Comparison of ENCODE assay signal across 8 cellular contexts in the genomic region with DNA sequence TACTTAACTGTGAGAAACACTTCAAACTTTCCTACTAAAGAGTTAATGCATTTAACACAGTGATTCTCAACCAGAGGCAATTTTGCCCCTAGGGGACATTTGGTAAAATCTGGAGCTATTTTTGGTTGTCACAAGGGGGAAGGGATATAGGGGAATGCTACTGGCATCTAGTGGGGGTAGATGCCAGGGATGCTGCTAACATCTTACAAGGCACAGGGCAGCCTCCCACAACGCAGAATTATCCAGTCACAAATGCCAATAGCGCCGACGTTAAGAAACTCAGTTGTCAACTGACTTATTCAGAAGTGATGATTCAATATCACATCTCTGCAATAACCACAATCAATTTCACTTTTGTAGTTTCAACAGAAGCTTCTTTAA. TPM values are rescaled to one million over a fixed set of nuclear protein-coding genes. Genes with fewer than 3 reads are reported as not detected.
DNase-seq lines count a peak whose midpoint lies in the region; ATAC-seq, FAIRE-seq and TF ChIP-seq lines count a peak whose summit lies in the region.

No MANE protein-coding gene starts in this region.

- H2AFZ ChIP-seq in K562 (ENCODE audit: low read depth, low read length) (no peak overlapping the region), neuronal stem cell (ENCODE audit: low read length) (no peak overlapping the region)

- no peaks in the 10 kb centered on the region for H3K9me1 ChIP-seq in K562 (ENCODE audit: control insufficient read depth, insufficient read depth, low read length)

- CTCF ChIA-PET in BJ (lab: Yijun Ruan, JAX): interaction anchor here (0.6 to 1.4 kb wide), 6 partner anchors 16 to 99 kb away, joined by 3 to 4 read pairs (median 3); no protein-coding TSS in a partner anchor
- CTCF ChIA-PET in K562 (lab: Yijun Ruan, JAX; ENCODE audit: low intra/inter-chr PET ratio): no interaction called here

- no peak overlapping the region for H3K14ac ChIP-seq in neuronal stem cell (ENCODE audit: low read length)

- peaks cover 58% of the 10 kb centered on the region for H3K79me2 ChIP-seq in K562 (ENCODE audit: control insufficient read depth, insufficient read depth, low read length)

- BruUV-seq in K562 (replicated peaks; lab: Mats Ljungman, UMichigan): no TSS peak

- ATAC-seq in GM21717 (IDR thresholded peaks at IDR 0.05; ENCODE audit: unreplicated experiment) (peak; percentile 17), K562 (no peak), HG03039 (IDR thresholded peaks at IDR 0.05; ENCODE audit: unreplicated experiment) (no peak)

- H3K18ac ChIP-seq in neuronal stem cell (ENCODE audit: low read length): no peak overlapping the region

- peaks cover 7% of the 10 kb centered on the region for H3K36me3 Mint-ChIP-seq in mesothelial cell of epicardium
- H3K36me3 Mint-ChIP-seq in stimulated activated naive CD8-positive, alpha-beta T cell treated with anti-CD3 and anti-CD28 coated beads, Interleukin-15, Interleukin-2, amounts not matched to agents 100 ng/mL and 50 ng/mL, for 24 hours (ENCODE audit: low read depth): peaks cover 18% of the 10 kb centered on the region

- 0 out of 2 replicates have a peak, but pooled peaks cover 4% of the 10 kb centered on the region for H4K20me1 ChIP-seq in K562 (replicated peaks; ENCODE audit: control insufficient read depth, insufficient read depth, low read length)

- H3K27me3 Mint-ChIP-seq in mesothelial cell of epicardium (ENCODE audit: low read depth): no peaks in the 10 kb centered on the region
- H3K27me3 Mint-ChIP-seq in stimulated activated naive CD8-positive, alpha-beta T cell treated with anti-CD3 and anti-CD28 coated beads, Interleukin-15, Interleukin-2, amounts not matched to agents 100 ng/mL and 50 ng/mL, for 24 hours: no peaks in the 10 kb centered on the region

- no peak for TF ChIP-seq EP300 in K562 (IDR thresholded peaks at IDR 0.05; ENCODE audit: low read length)

- DNase-seq in BJ (ENCODE audit: low read depth): no peak
- peak; percentile 83 for DNase-seq in SK-N-MC (ENCODE audit: low read depth, low spot score)
- no peak for DNase-seq in K562 (ENCODE audit: extremely low read depth in 1 of 4, low spot score in 3 of 4)
- no peak for DNase-seq in mesothelial cell of epicardium (ENCODE audit: low spot score in 2 of 2, unreplicated experiment in 2 of 2)
- no peak for DNase-seq in neuronal stem cell (ENCODE audit: low spot score)

- in situ Hi-C loops in K562 (cut with MboI): no loop called here

- H3K4me3 ChIP-seq in BJ (ENCODE audit: low read depth, low read length) (peak overlapping the region; percentile 66), SK-N-MC (peak overlapping the region; percentile 90), K562 (no peak overlapping the region), neuronal stem cell (ENCODE audit: low read length in 2 of 2) (no peak overlapping the region)

- no peak for TF ChIP-seq RAD21 in K562 (CRISPR knock-in tag; conservative IDR thresholded peaks at IDR 0.05 in 1 of 2, IDR thresholded peaks at IDR 0.05 in 1 of 2)

- no peak overlapping the region for H3K23ac ChIP-seq in neuronal stem cell (ENCODE audit: low read depth, low read length, poor library complexity)

- H3K27ac Mint-ChIP-seq in mesothelial cell of epicardium: peak overlapping the region; percentile 89
- peak overlapping the region; percentile 96 for H3K27ac Mint-ChIP-seq in stimulated activated naive CD8-positive, alpha-beta T cell treated with anti-CD3 and anti-CD28 coated beads, Interleukin-15, Interleukin-2, amounts not matched to agents 100 ng/mL and 50 ng/mL, for 24 hours

- TF ChIP-seq CTCF in BJ (IDR thresholded peaks at IDR 0.05; ENCODE audit: insufficient read depth, low read depth, low read length): peak; percentile 33
- TF ChIP-seq CTCF in K562 (IDR thresholded peaks at IDR 0.05 in 2 of 3, conservative IDR thresholded peaks at IDR 0.05 in 1 of 3; ENCODE audit: insufficient read depth in 2 of 3, low read depth in 1 of 3, low read length in 3 of 3): peak in 1 of 3 experiments; percentile 37; a peak in 1 of 6 replicates
- TF ChIP-seq CTCF in mesothelial cell of epicardium (IDR thresholded peaks at IDR 0.05; ENCODE audit: unreplicated experiment): no peak

- no peak for TF ChIP-seq POLR2A in K562 (conservative IDR thresholded peaks at IDR 0.05)

- no peaks in the 10 kb centered on the region for H3K79me1 ChIP-seq in neuronal stem cell (ENCODE audit: low read depth, low read length)

- peaks cover 8 to 15% of the 10 kb centered on the region in 2 experiments; a peak in 3 of 5 replicates for H3K4me1 ChIP-seq in K562 (replicated peaks in 1 of 2; ENCODE audit: control insufficient read depth in 2 of 2, insufficient read depth in 2 of 2, low read length in 2 of 2)
- peaks cover 4 to 7% of the 10 kb centered on the region in 2 donors for H3K4me1 ChIP-seq in neuronal stem cell (ENCODE audit: control insufficient read depth in 2 of 2, insufficient read depth in 1 of 2, low read depth in 1 of 2, low read length in 2 of 2)

- H4K91ac ChIP-seq in neuronal stem cell (ENCODE audit: low read depth, low read length, poor library complexity): no peak overlapping the region

- no peak overlapping the region for H4K8ac ChIP-seq in neuronal stem cell (ENCODE audit: low read depth, low read length)

- H3K27me3 ChIP-seq in BJ (ENCODE audit: control insufficient read depth, insufficient read depth, low read length) (no peaks in the 10 kb centered on the region), K562 (ENCODE audit: control insufficient read depth in 2 of 2, insufficient read depth in 2 of 2, low read length in 2 of 2) (no peaks in the 10 kb centered on the region), neuronal stem cell (ENCODE audit: control insufficient read depth in 3 of 3, insufficient read depth in 3 of 3, low read depth in 1 of 3, low read length in 3 of 3) (no peaks in the 10 kb centered on the region)

- no peak overlapping the region for H2BK15ac ChIP-seq in neuronal stem cell (ENCODE audit: low read length)

- H3K9me3 Mint-ChIP-seq in mesothelial cell of epicardium: peaks cover 3% of the 10 kb centered on the region
- H3K9me3 Mint-ChIP-seq in stimulated activated naive CD8-positive, alpha-beta T cell treated with anti-CD3 and anti-CD28 coated beads, Interleukin-15, Interleukin-2, amounts not matched to agents 100 ng/mL and 50 ng/mL, for 24 hours: peaks cover 2% of the 10 kb centered on the region

- intact Hi-C loops in K562 (cut with micrococcal nuclease): loop anchor here (5.0 to 10.0 kb wide), 4 partner anchors 85 to 388 kb away; no protein-coding TSS in a partner anchor

- H3K27ac ChIP-seq in SK-N-MC (peak overlapping the region; percentile 74), K562 (ENCODE audit: extremely low read depth, low read depth, low read length) (no peak overlapping the region), neuronal stem cell (replicated peaks; ENCODE audit: low read length) (no peak overlapping the region)

- no peak overlapping the region for H2BK12ac ChIP-seq in neuronal stem cell (ENCODE audit: low read length)

- FAIRE-seq in K562 (lab: Jason Lieb, UNC): no peak

- H2BK120ac ChIP-seq in neuronal stem cell (ENCODE audit: low read depth, low read length): no peak overlapping the region

- peak overlapping the region; percentile 65 for H3K4me3 Mint-ChIP-seq in mesothelial cell of epicardium
- H3K4me3 Mint-ChIP-seq in stimulated activated naive CD8-positive, alpha-beta T cell treated with anti-CD3 and anti-CD28 coated beads, Interleukin-15, Interleukin-2, amounts not matched to agents 100 ng/mL and 50 ng/mL, for 24 hours: peak overlapping the region; percentile 91

- POLR2A ChIA-PET in BJ (lab: Charles Lee): interaction anchor here (0.7 kb wide), 1 partner anchor 28 kb away, joined by 5 read pairs; no protein-coding TSS in a partner anchor
- POLR2A ChIA-PET in K562 (lab: Yijun Ruan, JAX): interaction anchor here (0.7 to 1.6 kb wide), 5 partner anchors 8 to 643 kb away, joined by 3 to 4 read pairs (median 3); no protein-coding TSS in a partner anchor

- peak overlapping the region; percentile 91 for H3K9ac ChIP-seq in SK-N-MC (ENCODE audit: insufficient read length)
- peak overlapping the region in 1 of 2 experiments; percentile 81; a peak in 1 of 4 replicates for H3K9ac ChIP-seq in K562 (ENCODE audit: insufficient read depth in 1 of 2, low read depth in 2 of 2, low read length in 2 of 2)
- H3K9ac ChIP-seq in neuronal stem cell (ENCODE audit: low read depth, low read length, poor library complexity): no peak overlapping the region

- 45% methylated on average over 4 of the region's 4 CpGs for WGBS in K562 (ENCODE audit: insufficient coverage, low coverage, missing lambda C conversion rate)
- no CpG with 5 or more reads among the region's 4 CpGs for WGBS in neuronal stem cell (ENCODE audit: extremely low coverage in 2 of 2, insufficient read length in 2 of 2, insufficient replicate concordance in 1 of 2), 2 donors

- no peak overlapping the region for H2AK5ac ChIP-seq in neuronal stem cell (ENCODE audit: low read depth, low read length)

- H3K4me1 Mint-ChIP-seq in mesothelial cell of epicardium: peaks cover 32% of the 10 kb centered on the region
- H3K4me1 Mint-ChIP-seq in stimulated activated naive CD8-positive, alpha-beta T cell treated with anti-CD3 and anti-CD28 coated beads, Interleukin-15, Interleukin-2, amounts not matched to agents 100 ng/mL and 50 ng/mL, for 24 hours (ENCODE audit: low read depth): peaks cover 53% of the 10 kb centered on the region

- H3K4me2 ChIP-seq in K562 (ENCODE audit: insufficient read depth, low read length) (peak overlapping the region; percentile 82; the same call in 1 of the 2 replicates), neuronal stem cell (ENCODE audit: insufficient read depth, low read length, poor library complexity, severe bottlenecking) (no peak overlapping the region)

- no peaks in the 10 kb centered on the region for H3K36me3 ChIP-seq in BJ (ENCODE audit: control insufficient read depth, insufficient read depth, low read length)
- no peaks in the 10 kb centered on the region; the same call in 1 of the 2 replicates for H3K36me3 ChIP-seq in SK-N-MC (ENCODE audit: insufficient read depth, low read length)
- H3K36me3 ChIP-seq in K562 (ENCODE audit: control insufficient read depth, insufficient read depth, low read length): peaks cover 4% of the 10 kb centered on the region; the same call in 1 of the 3 replicates
- H3K36me3 ChIP-seq in neuronal stem cell (replicated peaks in 1 of 2; ENCODE audit: control insufficient read depth in 2 of 2, insufficient read depth in 2 of 2, low read length in 2 of 2): no peaks in the 10 kb centered on the region

- H3K9me3 ChIP-seq in SK-N-MC (ENCODE audit: low read depth, low read length) (no peaks in the 10 kb centered on the region), K562 (replicated peaks; ENCODE audit: control insufficient read depth, insufficient read depth, low read depth, low read length) (no peaks in the 10 kb centered on the region), neuronal stem cell (replicated peaks in 1 of 2; ENCODE audit: control insufficient read depth in 2 of 2, insufficient read depth in 1 of 2, low read depth in 1 of 2, low read length in 2 of 2) (peaks cover 0 to 3% of the 10 kb centered on the region in 2 donors)

- no peak overlapping the region for H2BK5ac ChIP-seq in neuronal stem cell (ENCODE audit: low read length)

- no peak overlapping the region for H3K4ac ChIP-seq in neuronal stem cell (ENCODE audit: low read length)

RNA-seq across cellular contexts. Expression of a gene that starts 2.0 kb away (rescaled TPM):
- polyA plus RNA-seq in BJ (2011; rRNA removed): 4.9 and 11.9 TPM in 2 replicates
- polyA minus RNA-seq in BJ (2011; rRNA and poly(A)+ RNA removed): 9.8 and 19.9 TPM in 2 replicates
- 2.8 and 26.6 TPM in 2 replicates for total RNA-seq in K562 (2011; cell fraction: chromatin; rRNA removed; ENCODE audit: low replicate concordance)
- total RNA-seq in K562 (2011; cell fraction: nucleolus; rRNA removed): 1.8 and 2.2 TPM in 2 replicates
- total RNA-seq in K562 (2011; cell fraction: nucleoplasm; rRNA removed): 5.1 and 6.6 TPM in 2 replicates
- total RNA-seq in K562 (2014; rRNA removed): 5.7 and 7.5 TPM in 2 replicates
- 13.2 and 16.8 TPM in 2 replicates for total RNA-seq in K562 (2014; rRNA removed; fragmentation: Illumina TruSeq; extraction: Trizol)
- 17.1 and 17.3 TPM in 2 replicates for total RNA-seq in K562 (2015; rRNA removed; fragmentation: Illumina TruSeq; extraction: Trizol)
- 16.5 and 18.0 TPM in 2 replicates for total RNA-seq in K562 (2021)
- polyA plus RNA-seq in K562 (2011; rRNA removed): 4.4 and 5.4 TPM in 2 replicates
- polyA plus RNA-seq in K562 (2011; cell fraction: cytosol; rRNA removed): 0.45 and 1.1 TPM in 2 replicates
- 3.9 and 4.0 TPM in 2 replicates for polyA plus RNA-seq in K562 (2011; cell fraction: nucleus; rRNA removed)
- polyA plus RNA-seq in K562 (2012): 6.1 TPM in 2 replicates
- 8.1 and 12.5 TPM in 2 replicates for polyA plus RNA-seq in K562 (2014; fragmentation: Illumina TruSeq; extraction: Trizol)
- polyA plus RNA-seq in K562 (2014; fragmentation: Nextera tagmentation; extraction: Ambion mirVana): 1 to 10 TPM; 3.5 to 4.8 TPM
- polyA plus RNA-seq in K562 (2014; rRNA removed): 4.0 and 5.5 TPM in 2 replicates
- 29.0 and 36.6 TPM in 2 replicates for polyA minus RNA-seq in K562 (2011; rRNA and poly(A)+ RNA removed)
- 15.2 and 15.7 TPM in 2 replicates for polyA minus RNA-seq in K562 (2011; cell fraction: cytosol; rRNA and poly(A)+ RNA removed)
- 5.8 and 14.8 TPM in 2 replicates for polyA minus RNA-seq in K562 (2011; cell fraction: nucleus; rRNA and poly(A)+ RNA removed)
- 26.2 to 28.3 TPM (median 27.8 TPM) in 3 replicates for total RNA-seq in mesothelial cell of epicardium
- polyA plus RNA-seq in neuronal stem cell (2013, experiment 1 of 2): 10.8 TPM
- 11.7 TPM for polyA plus RNA-seq in neuronal stem cell (2013, experiment 2 of 2)

Comparison
In these comparisons a context has a peak if more than half of its experiments do, and no peak if none do; other contexts are left out.
1. H3K4me3 ChIP-seq: peak in BJ (single experiment) and SK-N-MC (single experiment); none in K562 (single experiment) and neuronal stem cell (0 of 2).